In the genomic region with DNA sequence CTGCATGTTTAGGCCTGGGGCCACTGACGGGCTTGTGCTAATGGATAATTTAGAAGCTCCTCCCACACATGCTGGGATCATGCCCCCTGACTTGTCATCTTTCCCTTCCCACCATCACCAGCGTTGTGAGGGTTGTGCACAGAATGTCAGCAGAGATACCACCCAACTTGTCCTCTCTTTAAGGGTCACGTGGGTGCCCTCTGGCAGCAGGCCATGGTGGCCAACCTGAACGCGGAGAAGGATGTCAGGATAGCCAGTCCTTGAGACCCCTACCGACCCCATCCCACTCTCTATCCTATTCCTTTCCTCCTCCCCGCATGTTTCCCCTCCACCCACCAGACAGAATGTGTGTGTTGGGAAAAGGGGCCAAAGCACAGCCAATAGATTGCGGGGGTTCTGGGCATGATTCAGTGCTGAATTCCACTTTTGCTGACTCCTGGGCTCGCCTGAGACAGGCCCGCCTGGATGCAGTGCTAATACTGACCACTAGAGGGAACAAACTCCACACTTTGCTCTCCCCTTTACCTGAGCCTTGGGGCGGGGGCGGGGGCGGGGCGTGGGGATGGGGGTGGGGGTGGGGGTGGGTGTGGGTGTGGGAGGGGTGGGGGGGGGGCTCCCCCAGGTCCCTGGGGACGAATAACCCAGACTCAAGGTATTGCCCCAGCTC, we compare ENCODE assay signal across 7 cellular contexts. TPM values are rescaled to one million over a fixed set of nuclear protein-coding genes. Genes with fewer than 3 reads are reported as not detected.
DNase-seq lines count a peak whose midpoint lies in the region; ATAC-seq and TF ChIP-seq lines count a peak whose summit lies in the region.

A gene (minus strand): TSS at position 10 of the 667 bp plus-strand sequence. CDS start 143 bp downstream, outside the sequence.

- ATAC-seq in GM21367 (IDR thresholded peaks at IDR 0.05; ENCODE audit: unreplicated experiment), result no peak

- H3K4me3 Mint-ChIP-seq in mesothelial cell of epicardium, result no peak within 1 kb of the TSS

- TF ChIP-seq CTCF in GM12873 (IDR thresholded peaks at IDR 0.05; ENCODE audit: insufficient read depth, low read depth, low read length, missing control alignments) (peak; percentile 81), NB4 (IDR thresholded peaks at IDR 0.05; ENCODE audit: low read depth, low read length) (peak; percentile 68), mesothelial cell of epicardium (IDR thresholded peaks at IDR 0.05; ENCODE audit: unreplicated experiment) (peak; percentile 62)

- H3K27me3 Mint-ChIP-seq in mesothelial cell of epicardium (ENCODE audit: low read depth), result peaks cover 19% of the 10 kb centered on the region

- no peaks in the 10 kb centered on the region for H3K36me3 Mint-ChIP-seq in mesothelial cell of epicardium

- DNase-seq in NB4 (ENCODE audit: low read depth), result peak; percentile 48
- DNase-seq in activated CD4-positive, alpha-beta T cell treated with anti-CD3 and anti-CD28 coated beads for 48 hours, result peak; percentile 76
- DNase-seq in dermis blood vessel endothelial cell, result peak; percentile 70
- DNase-seq in mesothelial cell of epicardium (ENCODE audit: low spot score in 2 of 2, unreplicated experiment in 2 of 2), result peak in 1 of 2 experiments; percentile 73
- DNase-seq in stimulated activated naive CD4-positive, alpha-beta T cell treated with Interleukin-2 at 50 U/mL for 16 hours (lab: John Stamatoyannopoulos, UW), result peak; percentile 55

- H3K4me1 Mint-ChIP-seq in mesothelial cell of epicardium, result no peaks in the 10 kb centered on the region

- no peaks in the 10 kb centered on the region for H3K9me3 Mint-ChIP-seq in mesothelial cell of epicardium

- no peak for TF ChIP-seq POLR2A in NB4 (IDR thresholded peaks at IDR 0.05; ENCODE audit: extremely low read depth, insufficient read length)

- H3K27ac Mint-ChIP-seq in mesothelial cell of epicardium, result no peak within 1 kb of the TSS

- no peak within 1 kb of the TSS for H3K4me3 ChIP-seq in NB4 (ENCODE audit: low read depth, low read length)

RNA-seq across cellular contexts. Expression of the gene that starts here (rescaled TPM):
- total RNA-seq in dermis blood vessel endothelial cell (not detected in 2 replicates), mesothelial cell of epicardium (not detected in 3 replicates)

Comparison
In these comparisons a context has a peak if more than half of its experiments do, and no peak if none do; other contexts are left out.
1. Peak in DNase-seq in dermis blood vessel endothelial cell; RNA of the gene not detected or under 1 TPM.